Comparison of ENCODE assay signal across 8 cellular contexts in genomic region chr11:46390331-46391171, GRCh38. TPM values are rescaled to one million over a fixed set of nuclear protein-coding genes. Genes with fewer than 3 reads are reported as not detected.
DNase-seq lines count a peak whose midpoint lies in the region; ATAC-seq and TF ChIP-seq lines count a peak whose summit lies in the region.

No MANE protein-coding gene starts in this region.

- TF ChIP-seq CTCF in osteocyte (IDR thresholded peaks at IDR 0.05) = no peak

- no peaks in the 10 kb centered on the region for H3K9me3 Mint-ChIP-seq in dendritic cell treated with granulocyte-macrophage colony-stimulating factor and Interleukin-4, amounts not matched to agents 40 ng/mL and 50 ng/mL, for 4 days
- no peaks in the 10 kb centered on the region for H3K9me3 Mint-ChIP-seq in osteocyte (ENCODE audit: unreplicated experiment)

- H3K27ac Mint-ChIP-seq in dendritic cell treated with granulocyte-macrophage colony-stimulating factor and Interleukin-4, amounts not matched to agents 40 ng/mL and 50 ng/mL, for 4 days = no peak overlapping the region
- H3K27ac Mint-ChIP-seq in osteocyte (ENCODE audit: unreplicated experiment) = no peak overlapping the region

- intact Hi-C loops in dendritic cell treated with granulocyte-macrophage colony-stimulating factor and Interleukin-4, amounts not matched to agents 40 ng/mL and 50 ng/mL, for 4 days (cut with micrococcal nuclease) = loop anchor here (5.0 kb wide), 1 partner anchor 147 kb away; no protein-coding TSS in a partner anchor

- peak overlapping the region; percentile 52 for H3K4me3 Mint-ChIP-seq in dendritic cell treated with granulocyte-macrophage colony-stimulating factor and Interleukin-4, amounts not matched to agents 40 ng/mL and 50 ng/mL, for 4 days
- peak overlapping the region; percentile 66 for H3K4me3 Mint-ChIP-seq in osteocyte (ENCODE audit: unreplicated experiment)

- no peaks in the 10 kb centered on the region for H3K36me3 Mint-ChIP-seq in dendritic cell treated with granulocyte-macrophage colony-stimulating factor and Interleukin-4, amounts not matched to agents 40 ng/mL and 50 ng/mL, for 4 days (ENCODE audit: low read depth)
- no peaks in the 10 kb centered on the region for H3K36me3 Mint-ChIP-seq in osteocyte (ENCODE audit: unreplicated experiment)

- ATAC-seq in HG03025 (IDR thresholded peaks at IDR 0.05; ENCODE audit: low FRiP score, unreplicated experiment) (no peak), GM21576 (IDR thresholded peaks at IDR 0.05; ENCODE audit: unreplicated experiment) (no peak)

- peaks cover 76% of the 10 kb centered on the region for H3K27me3 Mint-ChIP-seq in dendritic cell treated with granulocyte-macrophage colony-stimulating factor and Interleukin-4, amounts not matched to agents 40 ng/mL and 50 ng/mL, for 4 days
- peaks cover 36% of the 10 kb centered on the region for H3K27me3 Mint-ChIP-seq in osteocyte (ENCODE audit: unreplicated experiment)

- peaks cover 51% of the 10 kb centered on the region for H3K4me1 Mint-ChIP-seq in dendritic cell treated with granulocyte-macrophage colony-stimulating factor and Interleukin-4, amounts not matched to agents 40 ng/mL and 50 ng/mL, for 4 days (ENCODE audit: low read depth)
- peaks cover 25% of the 10 kb centered on the region for H3K4me1 Mint-ChIP-seq in osteocyte (ENCODE audit: unreplicated experiment)

- DNase-seq in NCI-H2227 (lab: John Stamatoyannopoulos, UW; ENCODE audit: unreplicated experiment) = peak; percentile 37
- DNase-seq in NCI-H2227 treated with DMSO at 0.1 percent for 48 hours (lab: John Stamatoyannopoulos, UW) = no peak
- DNase-seq in NCI-H1105 (lab: John Stamatoyannopoulos, UW) = peak; percentile 24
- DNase-seq in osteocyte (ENCODE audit: extremely low spot score, unreplicated experiment) = no peak
- no peak for DNase-seq in cerebellar nuclear complex (lab: John Stamatoyannopoulos, UW)

RNA-seq across cellular contexts. Expression of gene CHRM4, which starts 1.0 kb away (rescaled TPM):
- 0.21 TPM in 1 of 2 replicates, not detected in the other for total RNA-seq in osteocyte

RNA-seq across cellular contexts. Expression of gene MDK, which starts 9.1 kb away (rescaled TPM):
- total RNA-seq in osteocyte = 163 and 171 TPM in 2 replicates

RNA-seq across cellular contexts. Expression of gene DGKZ, which starts 43.3 kb away (rescaled TPM):
- 48.6 and 49.9 TPM in 2 replicates for total RNA-seq in osteocyte

Comparison
In these comparisons a context has a peak if more than half of its experiments do, and no peak if none do; other contexts are left out.
1. DNase-seq: peak in NCI-H2227 (single experiment) and NCI-H1105 (single experiment); none in NCI-H2227 treated with DMSO at 0.1 percent for 48 hours (single experiment), osteocyte (single experiment) and cerebellar nuclear complex (0 of 2).